11 cellular contexts compared by ENCODE assay signal in genomic region chr7:145909956-145910611, GRCh38.
A peak's percentile ranks its signal among the peaks of the same experiment; 100 is the strongest.
DNase-seq lines count a peak whose midpoint lies in the region; ATAC-seq and TF ChIP-seq lines count a peak whose summit lies in the region.
"Had no signal": no experiment of that assay in that cellular context is flagged by ENCODE, and none has a peak within 500 bp of the region (broad histone marks: within the 10 kb centered on the region; RNA-seq: fewer than 3 reads in every experiment).

No MANE protein-coding gene starts in this region.

- H3K27ac Mint-ChIP-seq in activated T-helper 1 cell treated with anti-CD3 and anti-CD28 coated beads, Interleukin-12 subunit alpha, Interleukin-12 subunit beta, Interleukin-2, Interleukin-4 antibody, amounts not matched to agents 30 ng/mL and 10 ng/mL and 1 ng/mL, durations not matched to agents 14 hours and 24 hours and 36 hours: no peak overlapping the region

- H3K9me3 Mint-ChIP-seq in activated T-helper 1 cell treated with anti-CD3 and anti-CD28 coated beads, Interleukin-12 subunit alpha, Interleukin-12 subunit beta, Interleukin-2, Interleukin-4 antibody, amounts not matched to agents 30 ng/mL and 10 ng/mL and 1 ng/mL, durations not matched to agents 14 hours and 24 hours and 36 hours: peaks cover 4% of the 10 kb centered on the region

- no peaks in the 10 kb centered on the region for H3K36me3 Mint-ChIP-seq in activated T-helper 1 cell treated with anti-CD3 and anti-CD28 coated beads, Interleukin-12 subunit alpha, Interleukin-12 subunit beta, Interleukin-2, Interleukin-4 antibody, amounts not matched to agents 30 ng/mL and 10 ng/mL and 1 ng/mL, durations not matched to agents 14 hours and 24 hours and 36 hours (ENCODE audit: low read depth)

- peak; percentile 4 for DNase-seq in Jurkat, Clone E6-1 (ENCODE audit: low read depth, low spot score)
- peak; percentile 13 for DNase-seq in fibroblast of mammary gland (ENCODE audit: low read depth)
- no peak for DNase-seq in glomerular visceral epithelial cell (ENCODE audit: extremely low spot score)
- no peak for DNase-seq in activated T-helper 1 cell treated with anti-CD3 and anti-CD28 coated beads, Interleukin-12 subunit alpha, Interleukin-12 subunit beta, Interleukin-2, Interleukin-4 antibody, amounts not matched to agents 30 ng/mL and 10 ng/mL and 1 ng/mL, durations not matched to agents 14 hours and 24 hours and 36 hours (ENCODE audit: low spot score)
- no peak for DNase-seq in NCI-H1694 treated with DMSO at 0.1 percent for 48 hours (lab: John Stamatoyannopoulos, UW)
- DNase-seq in T-helper 1 cell: no peak
- DNase-seq: DMS153, MM.1S, thyroid gland had no signal

- no peak overlapping the region for H3K4me3 Mint-ChIP-seq in activated T-helper 1 cell treated with anti-CD3 and anti-CD28 coated beads, Interleukin-12 subunit alpha, Interleukin-12 subunit beta, Interleukin-2, Interleukin-4 antibody, amounts not matched to agents 30 ng/mL and 10 ng/mL and 1 ng/mL, durations not matched to agents 14 hours and 24 hours and 36 hours

- no peaks in the 10 kb centered on the region for H3K27me3 Mint-ChIP-seq in activated T-helper 1 cell treated with anti-CD3 and anti-CD28 coated beads, Interleukin-12 subunit alpha, Interleukin-12 subunit beta, Interleukin-2, Interleukin-4 antibody, amounts not matched to agents 30 ng/mL and 10 ng/mL and 1 ng/mL, durations not matched to agents 14 hours and 24 hours and 36 hours (ENCODE audit: insufficient read depth)

- no peak for TF ChIP-seq CTCF in fibroblast of mammary gland (conservative IDR thresholded peaks at IDR 0.05; ENCODE audit: control insufficient read depth, insufficient read depth, low read depth, low read length)

- H3K4me1 Mint-ChIP-seq in activated T-helper 1 cell treated with anti-CD3 and anti-CD28 coated beads, Interleukin-12 subunit alpha, Interleukin-12 subunit beta, Interleukin-2, Interleukin-4 antibody, amounts not matched to agents 30 ng/mL and 10 ng/mL and 1 ng/mL, durations not matched to agents 14 hours and 24 hours and 36 hours (ENCODE audit: low read depth): no peaks in the 10 kb centered on the region

- ATAC-seq in GM18870 (IDR thresholded peaks at IDR 0.05; ENCODE audit: unreplicated experiment): peak; percentile 91
- ATAC-seq in HG02623 (IDR thresholded peaks at IDR 0.05; ENCODE audit: unreplicated experiment): peak; percentile 76

- no peak overlapping the region for H3K4me3 ChIP-seq in Jurkat, Clone E6-1 (ENCODE audit: low read length)
- H3K4me3 ChIP-seq in fibroblast of mammary gland (ENCODE audit: control insufficient read depth, low read depth, low read length): no peak overlapping the region
- H3K4me3 ChIP-seq: thyroid gland had no signal

- intact Hi-C loops in activated T-helper 1 cell treated with anti-CD3 and anti-CD28 coated beads, Interleukin-12 subunit alpha, Interleukin-12 subunit beta, Interleukin-2, Interleukin-4 antibody, amounts not matched to agents 30 ng/mL and 10 ng/mL and 1 ng/mL, durations not matched to agents 14 hours and 24 hours and 36 hours (cut with micrococcal nuclease): no loop called here

Comparison
In these comparisons a context has a peak if more than half of its experiments do, and no peak if none do; other contexts are left out.
1. DNase-seq: peak in Jurkat, Clone E6-1 (single experiment) and fibroblast of mammary gland (single experiment); none in glomerular visceral epithelial cell (single experiment), activated T-helper 1 cell treated with anti-CD3 and anti-CD28 coated beads, Interleukin-12 subunit alpha, Interleukin-12 subunit beta, Interleukin-2, Interleukin-4 antibody, amounts not matched to agents 30 ng/mL and 10 ng/mL and 1 ng/mL, durations not matched to agents 14 hours and 24 hours and 36 hours (single experiment), NCI-H1694 treated with DMSO at 0.1 percent for 48 hours (single experiment) and T-helper 1 cell (0 of 5).